23 cellular contexts compared by ENCODE assay signal in the genomic region with DNA sequence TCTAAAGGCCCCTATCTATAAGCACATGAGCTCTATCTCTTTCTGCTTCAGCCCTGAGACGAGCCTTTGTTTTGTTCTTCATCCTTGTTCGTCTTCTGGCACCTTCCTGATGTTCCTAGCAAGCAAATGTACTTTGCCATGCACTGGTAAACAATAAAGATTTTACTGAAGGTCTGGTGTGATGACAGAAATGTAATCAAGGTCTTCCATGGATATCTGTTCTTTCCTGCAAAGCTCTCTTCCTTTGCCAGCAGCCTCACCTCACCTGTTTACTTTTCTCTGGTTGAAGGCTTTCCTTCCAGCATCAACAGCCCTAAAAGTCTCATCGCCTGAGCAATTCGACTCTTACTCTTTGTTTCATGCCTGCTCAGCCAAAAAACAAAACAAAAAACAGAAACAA.
"Had no signal": no experiment of that assay in that cellular context is flagged by ENCODE, and none has a peak within 500 bp of the region (broad histone marks: within the 10 kb centered on the region; RNA-seq: fewer than 3 reads in every experiment).

No MANE protein-coding gene starts in this region.

- H3K4me3 Mint-ChIP-seq: activated B cell treated with CpG ODN at 0.5 μM for 24 hours; activated CD4-positive, alpha-beta T cell treated with anti-CD3 and anti-CD28 coated beads, Interleukin-2, amount 10 ng/mL, durations not matched to agents 24 days and 14 days; activated CD8-positive, alpha-beta T cell treated with anti-CD3 and anti-CD28 coated beads for 36 hours; activated naive CD4-positive, alpha-beta T cell treated with anti-CD3 and anti-CD28 coated beads for 36 hours; activated T-cell treated with anti-CD3 and anti-CD28 coated beads, Interleukin-2, amount 50 U/mL, for 24 hours; natural killer cell treated with Interleukin-12 subunit alpha and Interleukin-12 subunit beta and Interleukin-15 and Interleukin-18, amount 100 ng/mL, for 72 hours had no signal

- H3K4me3 ChIP-seq: ascending aorta, lung, sigmoid colon, tibial artery had no signal

- H3K27ac Mint-ChIP-seq: activated B cell treated with CpG ODN at 0.5 μM for 24 hours; activated CD4-positive, alpha-beta T cell treated with anti-CD3 and anti-CD28 coated beads, Interleukin-2, amount 10 ng/mL, durations not matched to agents 24 days and 14 days; activated CD8-positive, alpha-beta T cell treated with anti-CD3 and anti-CD28 coated beads for 36 hours; activated naive CD4-positive, alpha-beta T cell treated with anti-CD3 and anti-CD28 coated beads for 36 hours; activated T-cell treated with anti-CD3 and anti-CD28 coated beads, Interleukin-2, amount 50 U/mL, for 24 hours; natural killer cell treated with Interleukin-12 subunit alpha and Interleukin-12 subunit beta and Interleukin-15 and Interleukin-18, amount 100 ng/mL, for 72 hours had no signal

- H3K36me3 ChIP-seq: ascending aorta, sigmoid colon, tibial artery had no signal

- H3K27me3 ChIP-seq: ascending aorta, sigmoid colon, tibial artery had no signal

- FAIRE-seq: bronchial epithelial cell, endometrium, urothelium cell line had no signal

- ATAC-seq: activated CD8-positive, alpha-beta T cell treated with anti-CD3 and anti-CD28 coated beads for 36 hours; left lobe of liver; natural killer cell treated with Interleukin-12 subunit alpha and Interleukin-12 subunit beta and Interleukin-15 and Interleukin-18, amount 100 ng/mL, for 72 hours had no signal

- H3K27ac ChIP-seq: ascending aorta, parathyroid adenoma, sigmoid colon, tibial artery had no signal

- H3K9me3 ChIP-seq: ascending aorta, sigmoid colon, tibial artery had no signal

- H3K79me2 ChIP-seq: parathyroid adenoma had no signal

- H3K9me3 Mint-ChIP-seq: activated B cell treated with CpG ODN at 0.5 μM for 24 hours; activated CD8-positive, alpha-beta T cell treated with anti-CD3 and anti-CD28 coated beads for 36 hours; activated naive CD4-positive, alpha-beta T cell treated with anti-CD3 and anti-CD28 coated beads for 36 hours; activated T-cell treated with anti-CD3 and anti-CD28 coated beads, Interleukin-2, amount 50 U/mL, for 24 hours; natural killer cell treated with Interleukin-12 subunit alpha and Interleukin-12 subunit beta and Interleukin-15 and Interleukin-18, amount 100 ng/mL, for 72 hours had no signal

- H3K9ac ChIP-seq: parathyroid adenoma had no signal

- H3K27me3 Mint-ChIP-seq: activated B cell treated with CpG ODN at 0.5 μM for 24 hours; activated CD8-positive, alpha-beta T cell treated with anti-CD3 and anti-CD28 coated beads for 36 hours; activated T-cell treated with anti-CD3 and anti-CD28 coated beads, Interleukin-2, amount 50 U/mL, for 24 hours; natural killer cell treated with Interleukin-12 subunit alpha and Interleukin-12 subunit beta and Interleukin-15 and Interleukin-18, amount 100 ng/mL, for 72 hours had no signal

- H3K4me1 ChIP-seq: parathyroid adenoma had no signal

- H3K36me3 Mint-ChIP-seq: natural killer cell treated with Interleukin-12 subunit alpha and Interleukin-12 subunit beta and Interleukin-15 and Interleukin-18, amount 100 ng/mL, for 72 hours had no signal

- H2AFZ ChIP-seq: parathyroid adenoma had no signal

- DNase-seq: activated B cell treated with CpG ODN at 0.5 μM for 24 hours; activated CD4-positive, alpha-beta T cell treated with anti-CD3 and anti-CD28 coated beads, Interleukin-2, amount 10 ng/mL, durations not matched to agents 24 days and 14 days; activated CD8-positive, alpha-beta T cell treated with anti-CD3 and anti-CD28 coated beads for 36 hours; activated naive CD4-positive, alpha-beta T cell treated with anti-CD3 and anti-CD28 coated beads for 36 hours; activated T-cell treated with anti-CD3 and anti-CD28 coated beads, Interleukin-2, amount 50 U/mL, for 24 hours; cerebellar nuclear complex; cortex of kidney; erythroblast; foreskin melanocyte; glutamatergic neuron; hippocampal formation; islet precursor cell; sigmoid colon; stimulated activated naive CD4-positive, alpha-beta T cell treated with Interleukin-2 at 50 U/mL for 16 hours; tibial artery had no signal
